In genomic region chr10:92604841-92605240, GRCh38 we compare ENCODE assay signal across 32 cellular contexts. TPM values are rescaled to one million over a fixed set of nuclear protein-coding genes. Genes with fewer than 3 reads are reported as not detected.
DNase-seq lines count a peak whose midpoint lies in the region; ATAC-seq, FAIRE-seq and TF ChIP-seq lines count a peak whose summit lies in the region.
"Had no signal": no experiment of that assay in that cellular context is flagged by ENCODE, and none has a peak within 500 bp of the region (broad histone marks: within the 10 kb centered on the region; RNA-seq: fewer than 3 reads in every experiment).

No MANE protein-coding gene starts in this region.

- BruUV-seq in MCF 10A (replicated peaks; lab: Mats Ljungman, UMichigan), result no TSS peak

- H3K36me3 ChIP-seq in breast epithelium, result no peaks in the 10 kb centered on the region
- H3K36me3 ChIP-seq: adrenal gland, left lung, suprapubic skin, upper lobe of right lung had no signal

- no peaks in the 10 kb centered on the region for H3K4me1 ChIP-seq in breast epithelium
- H3K4me1 ChIP-seq: adrenal gland, body of pancreas, left lung, suprapubic skin, upper lobe of right lung had no signal

- no peaks in the 10 kb centered on the region for H3K9me3 ChIP-seq in breast epithelium
- H3K9me3 ChIP-seq: adrenal gland, body of pancreas, HAP-1, left lung, SK-N-SH, suprapubic skin, upper lobe of right lung had no signal

- H3K9me3 Mint-ChIP-seq in MCF 10A (ENCODE audit: unreplicated experiment), result no peaks in the 10 kb centered on the region
- no peaks in the 10 kb centered on the region for H3K9me3 Mint-ChIP-seq in activated T-helper 17 cell treated with anti-CD3 and anti-CD28 coated beads, Interleukin-2, amount 50 U/mL, for 72 hours
- H3K9me3 Mint-ChIP-seq: CD8-positive, alpha-beta T cell; stimulated activated naive B cell treated with anti-CD40 and anti-IgM and Interleukin-4, amounts not matched to agents 10 μg/mL and 1 μg/mL and 100 μg/mL, for 72 hours had no signal

- H3K27ac Mint-ChIP-seq in MCF 10A (ENCODE audit: low read depth, unreplicated experiment), result peak overlapping the region; percentile 94
- no peak overlapping the region for H3K27ac Mint-ChIP-seq in activated T-helper 17 cell treated with anti-CD3 and anti-CD28 coated beads, Interleukin-2, amount 50 U/mL, for 72 hours
- H3K27ac Mint-ChIP-seq: stimulated activated naive B cell treated with anti-CD40 and anti-IgM and Interleukin-4, amounts not matched to agents 10 μg/mL and 1 μg/mL and 100 μg/mL, for 72 hours had no signal

- no peaks in the 10 kb centered on the region for H3K27me3 Mint-ChIP-seq in MCF 10A (ENCODE audit: insufficient read depth, unreplicated experiment)
- H3K27me3 Mint-ChIP-seq in activated T-helper 17 cell treated with anti-CD3 and anti-CD28 coated beads, Interleukin-2, amount 50 U/mL, for 72 hours, result no peaks in the 10 kb centered on the region
- H3K27me3 Mint-ChIP-seq: stimulated activated naive B cell treated with anti-CD40 and anti-IgM and Interleukin-4, amounts not matched to agents 10 μg/mL and 1 μg/mL and 100 μg/mL, for 72 hours had no signal

- no peak overlapping the region for H3K4me3 Mint-ChIP-seq in MCF 10A (ENCODE audit: unreplicated experiment)
- peak overlapping the region; percentile 35 for H3K4me3 Mint-ChIP-seq in activated T-helper 17 cell treated with anti-CD3 and anti-CD28 coated beads, Interleukin-2, amount 50 U/mL, for 72 hours
- H3K4me3 Mint-ChIP-seq: CD8-positive, alpha-beta T cell; stimulated activated naive B cell treated with anti-CD40 and anti-IgM and Interleukin-4, amounts not matched to agents 10 μg/mL and 1 μg/mL and 100 μg/mL, for 72 hours had no signal

- ATAC-seq in activated T-helper 17 cell treated with anti-CD3 and anti-CD28 coated beads, Interleukin-2, amount 50 U/mL, for 72 hours (replicated peaks), result no peak
- ATAC-seq in HG03025 (IDR thresholded peaks at IDR 0.05; ENCODE audit: low FRiP score, unreplicated experiment), result no peak
- ATAC-seq: body of pancreas; CD8-positive, alpha-beta T cell; left lung; stimulated activated naive B cell treated with anti-CD40 and anti-IgM and Interleukin-4, amounts not matched to agents 10 μg/mL and 1 μg/mL and 100 μg/mL, for 72 hours; upper lobe of right lung had no signal

- CTCF ChIA-PET in MCF 10A (lab: Yijun Ruan, JAX), result interaction anchor here (0.6 kb wide), 1 partner anchor 11 kb away, joined by 4 read pairs; no protein-coding TSS in a partner anchor

- TF ChIP-seq POLR2A in breast epithelium (IDR thresholded peaks at IDR 0.05), result no peak

- TF ChIP-seq CTCF in MCF 10A (IDR thresholded peaks at IDR 0.05; ENCODE audit: unreplicated experiment) (no peak), breast epithelium (IDR thresholded peaks at IDR 0.05) (no peak), GM20000 (IDR thresholded peaks at IDR 0.05; ENCODE audit: extremely low read depth, missing control alignments) (no peak)

- H3K4me3 ChIP-seq in breast epithelium, result no peak overlapping the region
- H3K4me3 ChIP-seq: adrenal gland, body of pancreas, dorsolateral prefrontal cortex, HAP-1, left lung, suprapubic skin, upper lobe of right lung had no signal

- H3K27me3 ChIP-seq in breast epithelium, result no peaks in the 10 kb centered on the region
- H3K27me3 ChIP-seq: adrenal gland, body of pancreas, dorsolateral prefrontal cortex, left lung, suprapubic skin, upper lobe of right lung had no signal

- FAIRE-seq in GM19239 (lab: Jason Lieb, UNC), result peak; percentile 14
- FAIRE-seq: islet of Langerhans had no signal

- intact Hi-C loops in MCF 10A (cut with micrococcal nuclease) (no loop called here), breast epithelium (cut with DNase I; ENCODE audit: low total_unique reads) (no loop called here)

- DNase-seq in MCF 10A (ENCODE audit: unreplicated experiment) (no peak), breast epithelium (ENCODE audit: low spot score in 2 of 2) (no peak), GM19239 (ENCODE audit: insufficient read length, low spot score) (no peak), A172 (ENCODE audit: low spot score) (no peak), GM20000 (ENCODE audit: low spot score) (no peak)
- DNase-seq: activated CD4-positive, alpha-beta T cell treated with anti-CD3 and anti-CD28 coated beads, Interleukin-2, amount 50 U/mL, for 1 hour; activated gamma-delta T cell treated with Interleukin-2 at 50 U/mL for 16 hours; adrenal gland; body of pancreas; CD8-positive, alpha-beta T cell; DMS153; dorsolateral prefrontal cortex; glutamatergic neuron; left lung; mesenchymal stem cell; MV-4-11; NCI-H146; NCI-H2107; NCI-H774; nucleus accumbens; SK-N-SH; stimulated activated CD4-positive, alpha-beta T cell treated with anti-CD3 and anti-CD28 coated beads, Interleukin-15, amount 100 ng/mL, for 24 hours; stimulated activated naive B cell treated with anti-CD40 and anti-IgM and Interleukin-4, amounts not matched to agents 10 μg/mL and 1 μg/mL and 100 μg/mL, for 72 hours; T-helper 9 cell; upper lobe of right lung had no signal

- no peak overlapping the region for H3K27ac ChIP-seq in breast epithelium
- H3K27ac ChIP-seq: adrenal gland, body of pancreas, dorsolateral prefrontal cortex, epithelial cell of prostate, left lung, suprapubic skin, upper lobe of right lung, VCaP had no signal

- POLR2A ChIA-PET in MCF 10A (lab: Yijun Ruan, JAX), result interaction anchor here (0.6 to 5.0 kb wide), 7 partner anchors 10 to 866 kb away, joined by 3 to 44 read pairs (median 13); partner anchors contain the start of gene KIF11

- peaks cover 36% of the 10 kb centered on the region for H3K4me1 Mint-ChIP-seq in MCF 10A (ENCODE audit: insufficient read depth, unreplicated experiment)
- peaks cover 26% of the 10 kb centered on the region for H3K4me1 Mint-ChIP-seq in activated T-helper 17 cell treated with anti-CD3 and anti-CD28 coated beads, Interleukin-2, amount 50 U/mL, for 72 hours

- H3K36me3 Mint-ChIP-seq in MCF 10A (ENCODE audit: insufficient read depth, unreplicated experiment), result peaks cover 15% of the 10 kb centered on the region
- H3K36me3 Mint-ChIP-seq in activated T-helper 17 cell treated with anti-CD3 and anti-CD28 coated beads, Interleukin-2, amount 50 U/mL, for 72 hours (ENCODE audit: low read depth), result peaks cover 44% of the 10 kb centered on the region
- H3K36me3 Mint-ChIP-seq: CD8-positive, alpha-beta T cell had no signal

RNA-seq across cellular contexts. Expression of gene KIF11, which starts 11.9 kb away (rescaled TPM):
- 21.3 and 27.3 TPM in 2 replicates for total RNA-seq in MCF 10A (2022)
- 1 to 10 TPM in 2 of 3 donors, under 1 TPM in 1; 0.66 to 2.6 (median 1.6) TPM for total RNA-seq in breast epithelium
- total RNA-seq in activated T-helper 17 cell treated with anti-CD3 and anti-CD28 coated beads, Interleukin-2, amount 50 U/mL, for 72 hours, result 10 to 100 TPM; 54.2 to 64.1 TPM
- total RNA-seq in A172 (2014; rRNA removed; shearing (Covaris generic)), result 68.6 and 74.3 TPM in 2 replicates

RNA-seq across cellular contexts. Expression of gene IDE, which starts 30.9 kb away (rescaled TPM):
- total RNA-seq in MCF 10A (2022) (54.6 and 66.4 TPM in 2 replicates), breast epithelium (10 to 100 TPM; 24.0 to 39.5 (median 29.2) TPM)
- 10 to 100 TPM; 13.4 to 33.6 TPM for total RNA-seq in activated T-helper 17 cell treated with anti-CD3 and anti-CD28 coated beads, Interleukin-2, amount 50 U/mL, for 72 hours
- total RNA-seq in A172 (2014; rRNA removed; shearing (Covaris generic)), result 55.1 and 72.9 TPM in 2 replicates
